In genomic region chr2:27963454-27963853, GRCh38 we compare ENCODE assay signal across 1 cellular context.
TF ChIP-seq lines count a peak whose summit lies in the region.

No MANE protein-coding gene starts in this region.

TF ChIP-seq in K562, 482 proteins besides CTCF, POLR2A, EP300 and RAD21 (continued from another document):
- no peak for TF ChIP-seq RREB1 (CRISPR knock-in tag; IDR thresholded peaks at IDR 0.05)
- no peak for TF ChIP-seq SMAD3 (CRISPR knock-in tag; conservative IDR thresholded peaks at IDR 0.05)
- 0 out of 2 replicates have a peak, but pooled peaks have one; percentile 15 for TF ChIP-seq MAFG (tag; conservative IDR thresholded peaks at IDR 0.05)
- no peak for TF ChIP-seq CHAMP1 (IDR thresholded peaks at IDR 0.05)
- no peak for TF ChIP-seq RERE (CRISPR knock-in tag; IDR thresholded peaks at IDR 0.05; ENCODE audit: borderline replicate concordance)
- no peak for TF ChIP-seq CBFA2T2 (conservative IDR thresholded peaks at IDR 0.05)
- no peak for TF ChIP-seq KDM1A (IDR thresholded peaks at IDR 0.05)
- TF ChIP-seq ZNF785 (CRISPR knock-in tag; IDR thresholded peaks at IDR 0.05), result no peak
- no peak for TF ChIP-seq TRIM28 (IDR thresholded peaks at IDR 0.05)
- TF ChIP-seq MYNN (IDR thresholded peaks at IDR 0.05), result no peak
- no peak for TF ChIP-seq MYNN (CRISPR knock-in tag; IDR thresholded peaks at IDR 0.05)
- no peak for TF ChIP-seq ZNF561 (CRISPR knock-in tag; conservative IDR thresholded peaks at IDR 0.05)
- TF ChIP-seq ZNF174 (CRISPR knock-in tag; IDR thresholded peaks at IDR 0.05), result no peak
- no peak for TF ChIP-seq AFF1 (IDR thresholded peaks at IDR 0.05; ENCODE audit: low read depth in 1 of 2, partially characterized antibody in 2 of 2)
- TF ChIP-seq ZNF217 (CRISPR knock-in tag; IDR thresholded peaks at IDR 0.05), result no peak
- no peak for TF ChIP-seq SP2 (IDR thresholded peaks at IDR 0.05; ENCODE audit: extremely low read depth, low read depth, low read length, poor library complexity, severe bottlenecking)
- TF ChIP-seq BRD9 (IDR thresholded peaks at IDR 0.05; ENCODE audit: low read depth, partially characterized antibody), result no peak
